ENCODE assay signal across 8 cellular contexts in the genomic region with DNA sequence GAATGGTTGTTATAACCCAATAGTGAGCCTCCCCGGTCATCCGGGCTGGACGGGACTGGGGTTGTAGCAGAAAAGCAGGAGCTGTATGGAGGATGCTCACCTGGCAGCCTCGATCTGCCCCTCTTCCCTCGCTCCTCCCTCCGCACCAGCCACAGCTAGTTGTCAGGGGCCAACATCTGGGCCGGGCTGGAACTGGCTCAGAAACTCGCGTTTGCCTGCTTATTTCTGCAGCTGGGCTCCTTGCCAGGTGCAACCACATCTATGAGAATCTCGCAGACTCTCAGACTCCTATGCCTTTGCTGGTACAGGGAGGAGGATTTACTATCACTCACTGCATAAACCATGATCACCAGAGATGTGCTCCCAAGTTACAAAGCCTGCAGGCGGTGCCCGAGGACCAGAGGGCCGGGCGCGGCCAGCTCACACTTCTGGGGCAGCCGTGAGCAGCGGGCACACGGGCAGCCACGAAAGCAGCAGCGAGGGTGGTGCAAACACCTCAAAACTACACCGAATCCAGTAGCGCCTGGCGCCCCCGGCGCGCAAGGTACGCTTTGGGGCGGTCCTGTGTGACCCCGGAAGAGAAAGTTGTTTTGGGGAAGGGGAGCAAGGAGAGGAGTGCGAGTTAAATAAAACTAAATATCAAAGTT. TPM values are rescaled to one million over a fixed set of nuclear protein-coding genes. Genes with fewer than 3 reads are reported as not detected.
DNase-seq lines count a peak whose midpoint lies in the region; ATAC-seq and TF ChIP-seq lines count a peak whose summit lies in the region.

No MANE protein-coding gene starts in this region.

- intact Hi-C loops in lower lobe of right lung (cut with DNase I), result no loop called here

- peaks cover 1% of the 10 kb centered on the region for H3K9me3 ChIP-seq in lower lobe of right lung

- peak overlapping the region; percentile 97 for H3K4me3 Mint-ChIP-seq in activated CD4-positive, alpha-beta T cell treated with anti-CD3 and anti-CD28 coated beads, Interleukin-2, amount 10 ng/mL, durations not matched to agents 7 days and 5 days

- H3K27me3 Mint-ChIP-seq in activated CD4-positive, alpha-beta T cell treated with anti-CD3 and anti-CD28 coated beads, Interleukin-2, amount 10 ng/mL, durations not matched to agents 7 days and 5 days, result peaks cover 39% of the 10 kb centered on the region

- H3K4me3 ChIP-seq in lower lobe of right lung, result peak overlapping the region; percentile 89

- DNase-seq in AG08396 (ENCODE audit: low spot score), result peak; percentile 86
- peak; percentile 97 for DNase-seq in NCI-H226
- DNase-seq in activated CD4-positive, alpha-beta T cell treated with anti-CD3 and anti-CD28 coated beads, Interleukin-2, amount 10 ng/mL, durations not matched to agents 7 days and 5 days, result peak; percentile 63
- DNase-seq in ecto neural progenitor cell (ENCODE audit: low spot score), result peak; percentile 74
- peak; percentile 72 for DNase-seq in lower lobe of right lung
- DNase-seq in stimulated activated CD4-positive, alpha-beta T cell treated with anti-CD3 and anti-CD28 coated beads, TNF-alpha, amount 100 ng/mL, for 24 hours (ENCODE audit: low read depth in 3 of 3), result peak in 2 of 3 experiments; percentile 6 to 44

- peaks cover 3% of the 10 kb centered on the region for H3K36me3 Mint-ChIP-seq in activated CD4-positive, alpha-beta T cell treated with anti-CD3 and anti-CD28 coated beads, Interleukin-2, amount 10 ng/mL, durations not matched to agents 7 days and 5 days (ENCODE audit: low read depth)

- H3K36me3 ChIP-seq in lower lobe of right lung, result no peaks in the 10 kb centered on the region

- H3K4me1 ChIP-seq in lower lobe of right lung, result peaks cover 26% of the 10 kb centered on the region

- CTCF ChIA-PET in activated CD4-positive, alpha-beta T cell treated with anti-CD3 and anti-CD28 coated beads, Interleukin-2, amount 10 ng/mL, durations not matched to agents 7 days and 5 days (lab: Charles Lee), result interaction anchor here (0.8 to 1.6 kb wide), 4 partner anchors 14 to 1121 kb away, joined by 3 read pairs; no protein-coding TSS in a partner anchor

- H3K27ac ChIP-seq in lower lobe of right lung, result peak overlapping the region; percentile 80

- TF ChIP-seq CTCF in lower lobe of right lung (IDR thresholded peaks at IDR 0.05), result peak; percentile 31

- peak overlapping the region; percentile 96 for H3K27ac Mint-ChIP-seq in activated CD4-positive, alpha-beta T cell treated with anti-CD3 and anti-CD28 coated beads, Interleukin-2, amount 10 ng/mL, durations not matched to agents 7 days and 5 days

- POLR2A ChIA-PET in activated CD4-positive, alpha-beta T cell treated with anti-CD3 and anti-CD28 coated beads, Interleukin-2, amount 10 ng/mL, durations not matched to agents 7 days and 5 days (lab: Charles Lee), result no interaction called here

- ATAC-seq in GM18519 (IDR thresholded peaks at IDR 0.05; ENCODE audit: low FRiP score, unreplicated experiment) (peak; percentile 33), HG03025 (IDR thresholded peaks at IDR 0.05; ENCODE audit: low FRiP score, unreplicated experiment) (peak; percentile 41), lower lobe of right lung (peak; percentile 76 to 78)

- peaks cover 31% of the 10 kb centered on the region for H3K4me1 Mint-ChIP-seq in activated CD4-positive, alpha-beta T cell treated with anti-CD3 and anti-CD28 coated beads, Interleukin-2, amount 10 ng/mL, durations not matched to agents 7 days and 5 days

- H3K9me3 Mint-ChIP-seq in activated CD4-positive, alpha-beta T cell treated with anti-CD3 and anti-CD28 coated beads, Interleukin-2, amount 10 ng/mL, durations not matched to agents 7 days and 5 days, result no peaks in the 10 kb centered on the region

- H3K27me3 ChIP-seq in lower lobe of right lung (ENCODE audit: low read depth), result no peaks in the 10 kb centered on the region

RNA-seq across cellular contexts. Expression of a gene that starts 0.6 kb away (rescaled TPM):
- total RNA-seq in activated CD4-positive, alpha-beta T cell treated with anti-CD3 and anti-CD28 coated beads, Interleukin-2, amount 10 ng/mL, durations not matched to agents 7 days and 5 days, result 1 to 10 TPM; 3.6 to 3.7 TPM
- total RNA-seq in lower lobe of right lung, result 13.4 TPM

Comparison
In these comparisons a context has a peak if more than half of its experiments do, and no peak if none do; other contexts are left out.
1. Peak in every context shown above with its lines: DNase-seq, ATAC-seq, H3K4me3 ChIP-seq and H3K27ac ChIP-seq.
2. DNase-seq: peak in every context shown above with its lines; median percentile 97 in NCI-H226; 86 in AG08396; 74 in ecto neural progenitor cell; 72 in lower lobe of right lung; 63 in activated CD4-positive, alpha-beta T cell treated with anti-CD3 and anti-CD28 coated beads, Interleukin-2, amount 10 ng/mL, durations not matched to agents 7 days and 5 days; 25 in stimulated activated CD4-positive, alpha-beta T cell treated with anti-CD3 and anti-CD28 coated beads, TNF-alpha, amount 100 ng/mL, for 24 hours.